ENCODE assay signal across 1 cellular context in genomic region chr2:222651721-222652420, GRCh38.
TF ChIP-seq lines count a peak whose summit lies in the region.

No MANE protein-coding gene starts in this region.

TF ChIP-seq in K562, 482 proteins besides CTCF, POLR2A, EP300 and RAD21:
- TF ChIP-seq ETS1 (conservative IDR thresholded peaks at IDR 0.05; ENCODE audit: control insufficient read depth, low read depth, low read length): no peak
- no peak for TF ChIP-seq ZNF407 (IDR thresholded peaks at IDR 0.05; ENCODE audit: low read depth)
